9 cellular contexts compared by ENCODE assay signal in the genomic region with DNA sequence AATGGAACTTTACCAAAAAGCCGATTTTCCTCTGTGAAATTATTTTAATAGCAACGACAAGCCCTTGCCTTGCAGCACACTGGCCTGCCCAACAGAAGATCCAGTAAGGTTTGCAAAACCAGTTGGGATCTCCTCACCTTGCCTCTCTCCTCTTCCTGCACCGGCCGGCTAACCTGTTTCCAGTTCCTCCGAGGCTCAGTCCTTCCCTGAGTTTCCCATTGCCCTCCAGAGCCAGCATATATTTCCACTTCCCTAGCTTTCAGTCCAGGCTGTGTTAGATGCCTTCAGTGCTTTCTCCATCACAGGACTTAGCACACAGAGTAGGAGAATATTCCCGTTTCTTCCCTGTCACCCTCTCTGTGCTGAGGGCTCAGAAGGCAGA.
A peak's percentile ranks its signal among the peaks of the same experiment; 100 is the strongest.
DNase-seq lines count a peak whose midpoint lies in the region; ATAC-seq and TF ChIP-seq lines count a peak whose summit lies in the region.
"Had no signal": no experiment of that assay in that cellular context is flagged by ENCODE, and none has a peak within 500 bp of the region (broad histone marks: within the 10 kb centered on the region; RNA-seq: fewer than 3 reads in every experiment).

No MANE protein-coding gene starts in this region.

- peaks cover 6 to 13% (median 11%) of the 10 kb centered on the region in 4 donors for H3K4me1 Mint-ChIP-seq in naive thymus-derived CD8-positive, alpha-beta T cell

- ATAC-seq in naive thymus-derived CD8-positive, alpha-beta T cell, result no peak
- ATAC-seq: activated naive CD8-positive, alpha-beta T cell treated with anti-CD3 and anti-CD28 coated beads, Interleukin-2, amount 50 U/mL, for 24 hours had no signal

- H2AFZ ChIP-seq in neuron (ENCODE audit: low read depth, low read length), result peak overlapping the region; percentile 81

- DNase-seq in DMS114 treated with DMSO at 0.1 percent for 48 hours (lab: John Stamatoyannopoulos, UW; ENCODE audit: unreplicated experiment) (peak; percentile 10), NCI-H526 (lab: John Stamatoyannopoulos, UW) (peak; percentile 75 to 80), epithelial cell of proximal tubule (ENCODE audit: low read depth) (no peak), GM13977 (ENCODE audit: low spot score) (no peak), T-helper 2 cell (no peak), germinal center (ENCODE audit: low spot score) (no peak)
- no peak for DNase-seq in naive thymus-derived CD8-positive, alpha-beta T cell
- DNase-seq: activated naive CD8-positive, alpha-beta T cell treated with anti-CD3 and anti-CD28 coated beads, Interleukin-2, amount 50 U/mL, for 24 hours had no signal

- H3K4me3 ChIP-seq in epithelial cell of proximal tubule (ENCODE audit: low read depth, low read length) (peak overlapping the region; percentile 66), neuron (ENCODE audit: low read length) (peak overlapping the region; percentile 50)

- H3K9me3 Mint-ChIP-seq in naive thymus-derived CD8-positive, alpha-beta T cell, result peaks cover 0 to 7% (median 0%) of the 10 kb centered on the region in 9 donors
- H3K9me3 Mint-ChIP-seq: activated naive CD8-positive, alpha-beta T cell treated with anti-CD3 and anti-CD28 coated beads, Interleukin-2, amount 50 U/mL, for 24 hours had no signal

- POLR2A ChIA-PET in naive thymus-derived CD8-positive, alpha-beta T cell (lab: Charles Lee), result interaction anchor here (0.5 to 0.7 kb wide), 3 partner anchors 11 to 273 kb away, joined by 3 to 4 read pairs (median 4); no protein-coding TSS in a partner anchor

- H3K36me3 Mint-ChIP-seq in naive thymus-derived CD8-positive, alpha-beta T cell, result peaks cover 0 to 3% (median 0%) of the 10 kb centered on the region in 3 donors

- H3K4me3 Mint-ChIP-seq in naive thymus-derived CD8-positive, alpha-beta T cell, result peak overlapping the region in 3 of 10 donors; percentile 15 to 34 (median 19)
- H3K4me3 Mint-ChIP-seq: activated naive CD8-positive, alpha-beta T cell treated with anti-CD3 and anti-CD28 coated beads, Interleukin-2, amount 50 U/mL, for 24 hours had no signal

- no peaks in the 10 kb centered on the region for H3K36me3 ChIP-seq in neuron (ENCODE audit: insufficient read depth, low read length)

- H3K27me3 Mint-ChIP-seq in naive thymus-derived CD8-positive, alpha-beta T cell, result peaks cover 26 to 62% (median 34%) of the 10 kb centered on the region in 5 donors

- H3K27me3 ChIP-seq in neuron (ENCODE audit: insufficient read depth, low read length), result peaks cover 29% of the 10 kb centered on the region

- TF ChIP-seq CTCF in epithelial cell of proximal tubule (conservative IDR thresholded peaks at IDR 0.05; ENCODE audit: low read depth, low read length), result no peak
- TF ChIP-seq CTCF in GM13977 (IDR thresholded peaks at IDR 0.05; ENCODE audit: extremely low read depth, insufficient read depth, missing control alignments), result no peak

- H3K4me1 ChIP-seq in neuron (ENCODE audit: insufficient read depth, low read length), result peaks cover 7% of the 10 kb centered on the region

- H3K27ac Mint-ChIP-seq in naive thymus-derived CD8-positive, alpha-beta T cell, result no peak overlapping the region
- H3K27ac Mint-ChIP-seq: activated naive CD8-positive, alpha-beta T cell treated with anti-CD3 and anti-CD28 coated beads, Interleukin-2, amount 50 U/mL, for 24 hours had no signal

- in situ Hi-C loops in GM13977 (cut with MboI; ENCODE audit: low pct_unique_long_range_greater_than_20kb, low sequenced_read_pairs, unreplicated experiment), result loop anchor here (25.0 kb wide), 2 partner anchors 187 to 312 kb away; no protein-coding TSS in a partner anchor

- H3K9me3 ChIP-seq in neuron (ENCODE audit: low read length), result no peaks in the 10 kb centered on the region

Comparison
In these comparisons a context has a peak if more than half of its experiments do, and no peak if none do; other contexts are left out.
1. DNase-seq: peak in DMS114 treated with DMSO at 0.1 percent for 48 hours (single experiment) and NCI-H526 (2 of 2); none in epithelial cell of proximal tubule (single experiment), GM13977 (single experiment), naive thymus-derived CD8-positive, alpha-beta T cell (0 of 10), T-helper 2 cell (0 of 5) and germinal center (single experiment).